ENCODE assay signal across 20 cellular contexts in the genomic region with DNA sequence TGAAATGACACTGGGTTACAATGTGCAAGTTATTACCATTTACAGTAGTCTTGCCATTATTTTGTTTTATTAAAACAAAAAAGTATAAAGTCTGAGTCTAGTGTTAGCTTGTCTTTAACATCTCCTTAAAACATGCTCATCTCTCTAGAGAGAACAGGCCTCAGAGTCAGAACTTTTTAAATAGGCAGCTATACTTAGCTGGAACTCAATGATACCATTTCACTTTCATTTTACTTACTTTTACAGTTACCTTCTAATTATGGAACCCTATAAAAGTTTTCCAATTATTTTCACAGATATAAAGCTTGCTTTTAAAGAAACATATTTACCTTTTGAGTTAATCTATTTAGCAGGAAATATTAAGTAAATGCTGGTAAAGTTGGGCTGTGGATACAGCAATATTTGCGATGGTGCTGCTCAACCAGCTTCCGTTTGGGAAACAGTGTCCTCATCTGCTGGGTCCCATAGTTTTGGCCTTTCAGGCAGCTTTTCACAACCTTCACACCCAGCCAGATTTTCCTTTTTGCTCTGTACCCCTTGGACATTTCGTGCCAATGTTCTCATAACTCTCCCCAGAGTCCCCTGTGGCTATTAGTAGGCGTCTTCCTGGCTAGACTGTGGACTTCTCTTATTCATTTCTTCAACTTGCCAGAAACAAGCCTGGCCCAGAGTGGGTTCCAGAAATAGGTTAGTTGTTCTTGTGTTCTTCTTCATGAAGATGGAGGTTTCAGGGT. TPM values are rescaled to one million over a fixed set of nuclear protein-coding genes. Genes with fewer than 3 reads are reported as not detected.
DNase-seq lines count a peak whose midpoint lies in the region; ATAC-seq and TF ChIP-seq lines count a peak whose summit lies in the region.
"Had no signal": no experiment of that assay in that cellular context is flagged by ENCODE, and none has a peak within 500 bp of the region (broad histone marks: within the 10 kb centered on the region; RNA-seq: fewer than 3 reads in every experiment).

No MANE protein-coding gene starts in this region.

- H3K4me3 ChIP-seq in ascending aorta (peak overlapping the region in 1 of 2 donors; percentile 46), right cardiac atrium (ENCODE audit: low read length) (no peak overlapping the region), thoracic aorta (peak overlapping the region; percentile 55), thyroid gland (replicated peaks in 1 of 3) (no peak overlapping the region)
- H3K4me3 ChIP-seq: esophagus squamous epithelium, SJSA1, transverse colon had no signal

- H3K4me1 ChIP-seq in ascending aorta, result peaks cover 6 to 13% of the 10 kb centered on the region in 2 donors
- peaks cover 2% of the 10 kb centered on the region for H3K4me1 ChIP-seq in right cardiac atrium (ENCODE audit: control insufficient read depth, insufficient read depth, low read length)
- H3K4me1 ChIP-seq in thoracic aorta (ENCODE audit: control insufficient read depth in 1 of 2, low read depth in 2 of 2), result peaks cover 4 to 22% of the 10 kb centered on the region in 2 donors
- H3K4me1 ChIP-seq in thyroid gland, result peaks cover 3 to 5% of the 10 kb centered on the region in 2 donors
- H3K4me1 ChIP-seq: BE2C, SJSA1, transverse colon had no signal

- ATAC-seq in GM19395 (IDR thresholded peaks at IDR 0.05; ENCODE audit: unreplicated experiment) (peak; percentile 56), right cardiac atrium (peak; percentile 61 to 71), thoracic aorta (ENCODE audit: insufficient number of reproducible peaks, low FRiP score, low read depth) (peak; percentile 68)

- H3K9me3 ChIP-seq in ascending aorta (no peaks in the 10 kb centered on the region), right cardiac atrium (ENCODE audit: control insufficient read depth, low read length) (no peaks in the 10 kb centered on the region), thoracic aorta (no peaks in the 10 kb centered on the region), thyroid gland (no peaks in the 10 kb centered on the region)
- H3K9me3 ChIP-seq: BE2C, esophagus squamous epithelium, SJSA1, transverse colon had no signal

- 58% methylated on average over 4 of the region's 4 CpGs for WGBS in right cardiac atrium
- 83 to 89% methylated on average over 4 of the region's 4 CpGs for WGBS in thyroid gland, 2 donors

- intact Hi-C loops in ascending aorta (cut with DNase I) (loop anchor here (1.0 to 5.0 kb wide), 3 partner anchors 17 to 38 kb away; a partner anchor contains a TSS), right cardiac atrium (cut with DNase I) (no loop called here), thyroid gland (cut with DNase I) (no loop called here)

- H3K27me3 ChIP-seq in ascending aorta, result no peaks in the 10 kb centered on the region
- no peaks in the 10 kb centered on the region for H3K27me3 ChIP-seq in right cardiac atrium (ENCODE audit: control insufficient read depth, insufficient read depth)
- no peaks in the 10 kb centered on the region for H3K27me3 ChIP-seq in thoracic aorta (replicated peaks; ENCODE audit: insufficient read depth)
- H3K27me3 ChIP-seq in thyroid gland, result no peaks in the 10 kb centered on the region
- H3K27me3 ChIP-seq: BE2C, esophagus squamous epithelium, SJSA1, transverse colon had no signal

- TF ChIP-seq CTCF in ascending aorta (IDR thresholded peaks at IDR 0.05) (no peak), thoracic aorta (IDR thresholded peaks at IDR 0.05) (no peak), thyroid gland (IDR thresholded peaks at IDR 0.05) (no peak)

- H3K36me3 ChIP-seq in ascending aorta (no peaks in the 10 kb centered on the region), thoracic aorta (no peaks in the 10 kb centered on the region), thyroid gland (no peaks in the 10 kb centered on the region)
- H3K36me3 ChIP-seq: BE2C, esophagus squamous epithelium, SJSA1, transverse colon had no signal

- H3K27ac ChIP-seq in ascending aorta (peak overlapping the region; percentile 70 to 72), right cardiac atrium (ENCODE audit: low read length) (no peak overlapping the region), thoracic aorta (peak overlapping the region; percentile 7 to 26), thyroid gland (no peak overlapping the region)
- H3K27ac ChIP-seq: esophagus squamous epithelium, SJSA1, transverse colon had no signal

- DNase-seq in ascending aorta (ENCODE audit: low spot score in 2 of 2) (peak in 1 of 2 donors; percentile 76), right cardiac atrium (no peak), thoracic aorta (ENCODE audit: low spot score) (peak; percentile 8), SIG-M5 (lab: John Stamatoyannopoulos, UW) (no peak), thyroid gland (no peak), GM19238 (ENCODE audit: insufficient read length, low spot score) (no peak), DMS153 treated with DMSO at 0.1 percent for 48 hours (lab: John Stamatoyannopoulos, UW; ENCODE audit: unreplicated experiment) (no peak)
- DNase-seq: activated B cell treated with CpG ODN at 0.5 μM for 24 hours; BE2C; caudate nucleus; effector CD4-positive, alpha-beta T cell; esophagus squamous epithelium; kidney glomerular epithelial cell; NCI-H187; NCI-H446; stimulated activated CD4-positive, alpha-beta T cell treated with anti-CD3 and anti-CD28 coated beads, Interleukin-2, amount 100 ng/mL, for 48 hours; T-helper 2 cell; transverse colon had no signal

- no peak for TF ChIP-seq POLR2A in thyroid gland (IDR thresholded peaks at IDR 0.05)

RNA-seq across cellular contexts. Expression of a gene that starts 36.3 kb away (rescaled TPM):
- total RNA-seq in ascending aorta, result 6.8 TPM
- 10 to 100 TPM in 3 of 4 donors, 1 to 10 TPM in 1; 9.9 to 11.4 (median 10.8) TPM for total RNA-seq in right cardiac atrium
- 8.1 TPM for polyA plus RNA-seq in right cardiac atrium
- 10 to 100 TPM; 16.1 to 17.8 TPM for total RNA-seq in thoracic aorta
- total RNA-seq in thyroid gland, result 10 to 100 TPM; 15.9 to 28.6 (median 22.5) TPM

Comparison
In these comparisons a context has a peak if more than half of its experiments do, and no peak if none do; other contexts are left out.
1. H3K27ac ChIP-seq: peak in ascending aorta (2 of 2) and thoracic aorta (2 of 2); none in right cardiac atrium (single experiment) and thyroid gland (0 of 3).
2. Peak in every context shown above with its lines, with median percentiles within 50 percentile points of each other: ATAC-seq.